ENCODE assay signal across 9 cellular contexts in the genomic region with DNA sequence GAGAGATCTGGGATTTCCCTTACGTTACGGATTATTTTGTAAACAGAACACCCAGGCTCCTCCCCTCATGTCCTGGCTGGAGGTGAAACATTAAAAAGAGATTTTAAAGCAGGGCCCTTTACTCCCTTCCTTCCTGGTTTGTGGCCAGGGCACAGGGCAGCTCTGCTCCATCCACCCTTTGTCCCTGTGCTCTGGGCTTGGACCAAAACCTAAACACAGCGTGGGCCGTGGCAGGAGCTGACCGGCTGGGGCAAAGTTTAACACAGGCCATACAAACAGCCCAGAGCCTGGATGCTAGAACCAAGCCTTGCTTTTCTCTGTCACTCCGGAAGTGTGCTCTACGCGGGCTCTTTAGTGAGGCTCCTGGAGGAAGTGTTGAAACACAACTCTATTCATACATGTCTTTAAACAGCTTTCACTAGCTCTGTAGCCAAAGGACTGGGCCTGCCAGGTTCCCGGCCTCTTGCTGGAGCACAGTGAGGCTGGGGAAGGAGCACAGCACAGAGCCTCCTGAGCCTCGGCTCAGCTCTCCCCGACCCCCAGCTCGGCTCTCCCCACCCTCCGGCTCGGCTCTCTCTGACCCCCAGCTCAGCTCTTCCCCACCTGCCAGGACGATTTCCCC.
DNase-seq lines count a peak whose midpoint lies in the region; ATAC-seq, FAIRE-seq and TF ChIP-seq lines count a peak whose summit lies in the region.
"Had no signal": no experiment of that assay in that cellular context is flagged by ENCODE, and none has a peak within 500 bp of the region (broad histone marks: within the 10 kb centered on the region; RNA-seq: fewer than 3 reads in every experiment).

No MANE protein-coding gene starts in this region.

- 14 to 19% (median 14%) methylated on average over 15 of the region's 15 CpGs for WGBS in ovary, 3 donors

- in situ Hi-C loops in G401 (cut with HindIII; ENCODE audit: low sequenced_read_pairs) = no loop called here

- H4K20me1 ChIP-seq in fibroblast of lung (ENCODE audit: control insufficient read depth, extremely low read depth, insufficient read depth, low read length) = no peaks in the 10 kb centered on the region

- FAIRE-seq in GM19239 (lab: Jason Lieb, UNC) = no peak

- H3K36me3 Mint-ChIP-seq in Calu3 (ENCODE audit: insufficient read depth, unreplicated experiment) (peaks cover 11% of the 10 kb centered on the region), WTC11 (peaks cover 35% of the 10 kb centered on the region)

- H3K9me3 ChIP-seq in fibroblast of lung (ENCODE audit: control insufficient read depth, insufficient read depth, low read depth, low read length) (no peaks in the 10 kb centered on the region), ovary (no peaks in the 10 kb centered on the region)
- H3K9me3 ChIP-seq: tibial artery had no signal

- H3K4me3 Mint-ChIP-seq in Calu3 (ENCODE audit: low read depth, unreplicated experiment) (peak overlapping the region; percentile 44), WTC11 (no peak overlapping the region)

- peak overlapping the region; percentile 89 for H3K27ac Mint-ChIP-seq in Calu3 (ENCODE audit: unreplicated experiment)
- H3K27ac Mint-ChIP-seq in WTC11 = peak overlapping the region; percentile 84

- peaks cover 31% of the 10 kb centered on the region for H3K4me1 Mint-ChIP-seq in Calu3 (ENCODE audit: low read depth, unreplicated experiment)
- peaks cover 20% of the 10 kb centered on the region for H3K4me1 Mint-ChIP-seq in WTC11

- H3K4me2 ChIP-seq in fibroblast of lung (ENCODE audit: extremely low read depth, insufficient read depth, low read length) = no peak overlapping the region

- H3K27me3 Mint-ChIP-seq in Calu3 (ENCODE audit: unreplicated experiment) (no peaks in the 10 kb centered on the region), WTC11 (ENCODE audit: low read depth) (no peaks in the 10 kb centered on the region)

- TF ChIP-seq EP300 in ovary (IDR thresholded peaks at IDR 0.05) = no peak

- peak; percentile 24 for ATAC-seq in WTC11
- ATAC-seq in GM19351 (IDR thresholded peaks at IDR 0.05; ENCODE audit: unreplicated experiment) = no peak

- H3K9me3 Mint-ChIP-seq in Calu3 (ENCODE audit: low read depth, unreplicated experiment) (no peaks in the 10 kb centered on the region), WTC11 (no peaks in the 10 kb centered on the region)

- TF ChIP-seq CTCF in Calu3 (IDR thresholded peaks at IDR 0.05; ENCODE audit: unreplicated experiment) (no peak), WTC11 (IDR thresholded peaks at IDR 0.05) (no peak), fibroblast of lung (conservative IDR thresholded peaks at IDR 0.05 in 1 of 2, IDR thresholded peaks at IDR 0.05 in 1 of 2; ENCODE audit: low read depth in 1 of 2, low read length in 2 of 2) (no peak), ovary (IDR thresholded peaks at IDR 0.05) (no peak)

- CTCF ChIA-PET in Calu3 (lab: Charles Lee) = interaction anchor here (0.8 kb wide), 1 partner anchor 145 kb away, joined by 6 read pairs; no protein-coding TSS in a partner anchor
- CTCF ChIA-PET in WTC11 (lab: Charles Lee) = interaction anchor here (0.7 to 2.1 kb wide), 4 partner anchors 69 to 145 kb away, joined by 3 to 5 read pairs (median 4); no protein-coding TSS in a partner anchor

- H3K9ac ChIP-seq in fibroblast of lung (ENCODE audit: insufficient read depth, low read length) = no peak overlapping the region

- no peaks in the 10 kb centered on the region for H3K36me3 ChIP-seq in fibroblast of lung (ENCODE audit: control insufficient read depth, insufficient read depth, low read length)
- H3K36me3 ChIP-seq in ovary = no peaks in the 10 kb centered on the region

- H3K27ac ChIP-seq in fibroblast of lung (ENCODE audit: insufficient read depth, low read length) (no peak overlapping the region), ovary (peak overlapping the region in 1 of 2 donors; percentile 79)
- H3K27ac ChIP-seq: tibial artery had no signal

- H3K4me1 ChIP-seq in fibroblast of lung (ENCODE audit: control insufficient read depth, extremely low read depth, insufficient read depth, low read length) (no peaks in the 10 kb centered on the region), ovary (ENCODE audit: insufficient read depth) (peaks cover 6% of the 10 kb centered on the region)

- intact Hi-C loops in Calu3 (cut with micrococcal nuclease; ENCODE audit: unreplicated experiment) (no loop called here), ovary (cut with DNase I) (loop anchor here in 1 of 4 donors (10.0 kb wide), 1 partner anchor 47 kb away; no protein-coding TSS in a partner anchor)

- H2AFZ ChIP-seq in fibroblast of lung (ENCODE audit: low read length) = peak overlapping the region; percentile 60

- H3K79me2 ChIP-seq in fibroblast of lung (ENCODE audit: control insufficient read depth, insufficient read depth, low read length) = no peaks in the 10 kb centered on the region

- H3K4me3 ChIP-seq in fibroblast of lung (replicated peaks in 1 of 4; ENCODE audit: control extremely low read depth in 1 of 4, insufficient read depth in 1 of 4, low read depth in 3 of 4, low read length in 4 of 4) = no peak overlapping the region
- H3K4me3 ChIP-seq in ovary = no peak overlapping the region
- H3K4me3 ChIP-seq: tibial artery had no signal

- TF ChIP-seq POLR2A in ovary (IDR thresholded peaks at IDR 0.05) = no peak

- DNase-seq in Calu3 (peak; percentile 24), WTC11 (ENCODE audit: low spot score) (no peak), fibroblast of lung (ENCODE audit: low read depth in 2 of 2) (peak in 1 of 2 donors; percentile 45), ovary (peak; percentile 47 to 80 (median 55)), GM19239 (ENCODE audit: insufficient read length, low spot score) (no peak), occipital lobe (lab: John Stamatoyannopoulos, UW) (no peak), G401 (ENCODE audit: low spot score) (no peak)

- POLR2A ChIA-PET in WTC11 (lab: Charles Lee) = interaction anchor here (1.3 kb wide), 1 partner anchor 9 kb away, joined by 3 read pairs; no protein-coding TSS in a partner anchor

- BruUV-seq in Calu3 (replicated peaks; lab: Mats Ljungman, UMichigan) = no TSS peak

- H3K27me3 ChIP-seq in fibroblast of lung (ENCODE audit: control insufficient read depth, insufficient read depth, low read length) (peaks cover 2% of the 10 kb centered on the region), ovary (no peaks in the 10 kb centered on the region)
- H3K27me3 ChIP-seq: tibial artery had no signal

TF ChIP-seq in WTC11, 78 proteins besides CTCF, POLR2A, EP300 and RAD21:
- TF ChIP-seq NFE2L1 (CRISPR knock-in tag; IDR thresholded peaks at IDR 0.05) (no peak), NR3C1 (CRISPR knock-in tag; conservative IDR thresholded peaks at IDR 0.05; ENCODE audit: low read depth) (no peak), CREM (CRISPR knock-in tag; IDR thresholded peaks at IDR 0.05) (no peak), ZNF138 (CRISPR knock-in tag; conservative IDR thresholded peaks at IDR 0.05) (no peak)
- TF ChIP-seq, protein P1, sequence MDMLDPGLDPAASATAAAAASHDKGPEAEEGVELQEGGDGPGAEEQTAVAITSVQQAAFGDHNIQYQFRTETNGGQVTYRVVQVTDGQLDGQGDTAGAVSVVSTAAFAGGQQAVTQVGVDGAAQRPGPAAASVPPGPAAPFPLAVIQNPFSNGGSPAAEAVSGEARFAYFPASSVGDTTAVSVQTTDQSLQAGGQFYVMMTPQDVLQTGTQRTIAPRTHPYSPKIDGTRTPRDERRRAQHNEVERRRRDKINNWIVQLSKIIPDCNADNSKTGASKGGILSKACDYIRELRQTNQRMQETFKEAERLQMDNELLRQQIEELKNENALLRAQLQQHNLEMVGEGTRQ (CRISPR knock-in tag; IDR thresholded peaks at IDR 0.05) = no peak
- TF ChIP-seq, protein P2, sequence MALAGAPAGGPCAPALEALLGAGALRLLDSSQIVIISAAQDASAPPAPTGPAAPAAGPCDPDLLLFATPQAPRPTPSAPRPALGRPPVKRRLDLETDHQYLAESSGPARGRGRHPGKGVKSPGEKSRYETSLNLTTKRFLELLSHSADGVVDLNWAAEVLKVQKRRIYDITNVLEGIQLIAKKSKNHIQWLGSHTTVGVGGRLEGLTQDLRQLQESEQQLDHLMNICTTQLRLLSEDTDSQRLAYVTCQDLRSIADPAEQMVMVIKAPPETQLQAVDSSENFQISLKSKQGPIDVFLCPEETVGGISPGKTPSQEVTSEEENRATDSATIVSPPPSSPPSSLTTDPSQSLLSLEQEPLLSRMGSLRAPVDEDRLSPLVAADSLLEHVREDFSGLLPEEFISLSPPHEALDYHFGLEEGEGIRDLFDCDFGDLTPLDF (CRISPR knock-in tag; IDR thresholded peaks at IDR 0.05) = no peak

Comparison
In these comparisons a context has a peak if more than half of its experiments do, and no peak if none do; other contexts are left out.
1. DNase-seq: peak in Calu3 (single experiment) and ovary (5 of 5); none in WTC11 (single experiment), GM19239 (single experiment), occipital lobe (single experiment) and G401 (single experiment).